8 cellular contexts compared by ENCODE assay signal in the genomic region with DNA sequence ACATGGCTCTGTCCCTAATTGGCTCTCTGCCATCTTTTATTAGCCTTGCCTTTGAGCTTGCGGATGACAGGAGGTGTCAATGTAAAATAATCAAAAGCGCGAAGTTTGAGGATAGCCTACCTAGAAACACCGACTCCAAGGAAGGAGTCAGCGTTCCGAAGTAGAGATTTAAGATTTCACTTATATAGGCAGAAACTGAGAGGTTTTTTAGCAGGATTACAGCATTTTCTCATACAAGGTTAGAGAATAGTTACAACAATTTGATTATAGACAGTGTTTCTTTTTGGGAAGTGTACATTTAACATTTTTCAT. TPM values are rescaled to one million over a fixed set of nuclear protein-coding genes. Genes with fewer than 3 reads are reported as not detected.
A peak's percentile ranks its signal among the peaks of the same experiment; 100 is the strongest.
DNase-seq lines count a peak whose midpoint lies in the region; ATAC-seq, FAIRE-seq and TF ChIP-seq lines count a peak whose summit lies in the region.

No MANE protein-coding gene starts in this region.

- no peak for TF ChIP-seq EP300 in A549 (IDR thresholded peaks at IDR 0.05)

- H3K27me3 Mint-ChIP-seq in effector memory CD8-positive, alpha-beta T cell, result no peaks in the 10 kb centered on the region

- ATAC-seq in A549 (peak in 1 of 2 experiments; percentile 36; a peak in 3 of 6 replicates), GM19372 (IDR thresholded peaks at IDR 0.05; ENCODE audit: low read depth, unreplicated experiment) (peak; percentile 20)
- ATAC-seq in effector memory CD8-positive, alpha-beta T cell (replicated peaks), result no peak

- TF ChIP-seq RAD21 in A549 (conservative IDR thresholded peaks at IDR 0.05 in 1 of 2, IDR thresholded peaks at IDR 0.05 in 1 of 2), result no peak

- peak overlapping the region; percentile 90 to 94 for H3K4me3 Mint-ChIP-seq in effector memory CD8-positive, alpha-beta T cell

- DNase-seq in A549 (ENCODE audit: low read depth in 1 of 2, low spot score in 1 of 2) (no peak), HK-2 (ENCODE audit: unreplicated experiment) (no peak), retina (no peak), GM12891 (ENCODE audit: insufficient read length, low spot score) (no peak)
- DNase-seq in Jurkat, Clone E6-1 (ENCODE audit: low read depth, low spot score), result no peak
- DNase-seq in effector memory CD8-positive, alpha-beta T cell, result no peak

- H3K9ac ChIP-seq in parathyroid adenoma, result no peak overlapping the region

- no peaks in the 10 kb centered on the region for H3K9me3 ChIP-seq in A549
- H3K9me3 ChIP-seq in parathyroid adenoma (ENCODE audit: control insufficient read depth, low read length), result no peaks in the 10 kb centered on the region

- H3K36me3 ChIP-seq in parathyroid adenoma (ENCODE audit: control insufficient read depth, insufficient read depth, low read length), result no peaks in the 10 kb centered on the region

- H3K9me3 Mint-ChIP-seq in effector memory CD8-positive, alpha-beta T cell, result no peaks in the 10 kb centered on the region

- TF ChIP-seq POLR2A in A549 (IDR thresholded peaks at IDR 0.05; ENCODE audit: low read length) (no peak), GM12891 (IDR thresholded peaks at IDR 0.05; ENCODE audit: low read depth, low read length) (no peak)

- TF ChIP-seq CTCF in A549 (IDR thresholded peaks at IDR 0.05) (no peak), parathyroid adenoma (IDR thresholded peaks at IDR 0.05) (no peak)

- H3K4me3 ChIP-seq in A549 (peak overlapping the region; percentile 94), parathyroid adenoma (ENCODE audit: low read depth, low read length) (peak overlapping the region; percentile 93)
- peak overlapping the region; percentile 87 for H3K4me3 ChIP-seq in Jurkat, Clone E6-1 (ENCODE audit: low read length)

- H3K27me3 ChIP-seq in parathyroid adenoma (ENCODE audit: control insufficient read depth, insufficient read depth, low read length), result no peaks in the 10 kb centered on the region

- H3K36me3 Mint-ChIP-seq in effector memory CD8-positive, alpha-beta T cell (ENCODE audit: insufficient read depth), result peaks cover 18% of the 10 kb centered on the region

- peak overlapping the region; percentile 94 for H3K4me2 ChIP-seq in A549
- peak overlapping the region; percentile 99 for H3K4me2 ChIP-seq in parathyroid adenoma (ENCODE audit: low read length)

- H3K4me1 ChIP-seq in A549, result 0 out of 3 replicates have a peak, but pooled peaks cover 3% of the 10 kb centered on the region
- H3K4me1 ChIP-seq in parathyroid adenoma, result peaks cover 3% of the 10 kb centered on the region

- peaks cover 4% of the 10 kb centered on the region for H3K79me2 ChIP-seq in parathyroid adenoma

- H3K4me1 Mint-ChIP-seq in effector memory CD8-positive, alpha-beta T cell (ENCODE audit: low read depth in 2 of 2), result peaks cover 18 to 24% of the 10 kb centered on the region in 2 donors

- CTCF ChIA-PET in A549 (lab: Yijun Ruan, JAX), result interaction anchor here (1.5 kb wide), 1 partner anchor 73 kb away, joined by 4 read pairs; no protein-coding TSS in a partner anchor

- peak overlapping the region; percentile 85 for H2AFZ ChIP-seq in parathyroid adenoma

- peak overlapping the region; percentile 93 to 97 for H3K27ac Mint-ChIP-seq in effector memory CD8-positive, alpha-beta T cell

- POLR2A ChIA-PET in A549 (lab: Yijun Ruan, JAX), result interaction anchor here (0.6 to 0.8 kb wide), 3 partner anchors 10 to 16 kb away, joined by 3 to 7 read pairs (median 4); no protein-coding TSS in a partner anchor

- peak overlapping the region; percentile 69 to 74; a peak in 4 of 6 replicates for H3K27ac ChIP-seq in A549
- H3K27ac ChIP-seq in parathyroid adenoma, result peak overlapping the region; percentile 34

- FAIRE-seq in A549 (lab: Jason Lieb, UNC), result no peak
- no peak for FAIRE-seq in GM12891 (lab: Jason Lieb, UNC)

- whole genome bisulfite sequencing in A549 (ENCODE audit: missing lambda C conversion rate), result 2% methylated on average over 6 of the region's 6 CpGs

TF ChIP-seq in A549, 52 proteins besides CTCF, POLR2A, EP300 and RAD21:
- TF ChIP-seq MAZ (IDR thresholded peaks at IDR 0.05; ENCODE audit: borderline replicate concordance, low read depth, low read length), result no peak
- no peak for TF ChIP-seq CHD2 (IDR thresholded peaks at IDR 0.05; ENCODE audit: low read length, partially characterized antibody)
- no peak for TF ChIP-seq HOXA7 (CRISPR knock-in tag; IDR thresholded peaks at IDR 0.05)

TF ChIP-seq in GM12891, 5 proteins besides CTCF, POLR2A, EP300 and RAD21:
- no peak for TF ChIP-seq POU2F2 (IDR thresholded peaks at IDR 0.05; ENCODE audit: low read depth, low read length)
- no peak for TF ChIP-seq POLR2AphosphoS5 (IDR thresholded peaks at IDR 0.05; ENCODE audit: low read depth, low read length)
- TF ChIP-seq SPI1 (IDR thresholded peaks at IDR 0.05; ENCODE audit: low read depth, low read length), result no peak
- TF ChIP-seq TAF1 (IDR thresholded peaks at IDR 0.05; ENCODE audit: low read depth, low read length), result no peak
- no peak for TF ChIP-seq PAX5 (IDR thresholded peaks at IDR 0.05; ENCODE audit: insufficient read depth, low read length, severe bottlenecking)
TF ChIP-seq in GM12891: peak in this region for 0.

RNA-seq across cellular contexts. Expression of gene NFXL1, which starts 0.5 kb away (rescaled TPM):
- polyA plus RNA-seq in A549 (2011; rRNA removed) (15.7 and 17.0 TPM in 2 replicates), A549 (2017; fragmentation: RNase III; extraction: RNeasy Plus Mini Kit Qiagen cat#74134 plus additional on column Dnase treatment) (7.1 to 8.4 TPM (median 7.1 TPM) in 3 replicates)
- 3.5 and 4.0 TPM in 2 replicates for polyA plus RNA-seq in A549 (2012; cell fraction: cytosol; rRNA removed)
- 4.1 and 4.5 TPM in 2 replicates for polyA plus RNA-seq in A549 (2012; cell fraction: nucleus; rRNA removed)
- polyA minus RNA-seq in A549 (2011; rRNA and poly(A)+ RNA removed), result 19.5 and 21.8 TPM in 2 replicates
- 7.9 TPM for polyA plus RNA-seq in Jurkat, Clone E6-1 (2012; ENCODE audit: insufficient read depth, insufficient read length)
- polyA plus RNA-seq in GM12891 (2012; ENCODE audit: low read depth, missing spikeins), result 4.4 TPM
